ENCODE assay signal across 28 cellular contexts in genomic region chr9:87799503-87799902, GRCh38.
"Had no signal": no experiment of that assay in that cellular context is flagged by ENCODE, and none has a peak within 500 bp of the region (broad histone marks: within the 10 kb centered on the region; RNA-seq: fewer than 3 reads in every experiment).

No MANE protein-coding gene starts in this region.

- H2AFZ ChIP-seq: hepatocyte had no signal

- H3K36me3 Mint-ChIP-seq: naive thymus-derived CD4-positive, alpha-beta T cell; natural killer cell treated with Interleukin-12 subunit alpha and Interleukin-12 subunit beta and Interleukin-15 and Interleukin-18, amount 100 ng/mL, for 72 hours; stimulated activated effector memory CD8-positive, alpha-beta T cell treated with anti-CD3 and anti-CD28 coated beads, Interleukin-12 subunit alpha, Interleukin-12 subunit beta, amount 100 ng/mL, for 72 hours; type B pancreatic cell had no signal

- H3K36me3 ChIP-seq: left ventricle myocardium inferior, pancreas, prostate gland, suprapubic skin, thoracic aorta, tibial artery, uterus had no signal

- H3K9me3 ChIP-seq: left ventricle myocardium inferior, mucosa of descending colon, pancreas, prostate gland, suprapubic skin, thoracic aorta, tibial artery, uterus had no signal

- H3K4me1 Mint-ChIP-seq: stimulated activated effector memory CD8-positive, alpha-beta T cell treated with anti-CD3 and anti-CD28 coated beads, Interleukin-12 subunit alpha, Interleukin-12 subunit beta, amount 100 ng/mL, for 72 hours had no signal

- ATAC-seq: mucosa of descending colon; naive thymus-derived CD4-positive, alpha-beta T cell; natural killer cell treated with Interleukin-12 subunit alpha and Interleukin-12 subunit beta and Interleukin-15 and Interleukin-18, amount 100 ng/mL, for 72 hours; pancreas; right cardiac atrium; sciatic nerve; stimulated activated effector memory CD8-positive, alpha-beta T cell treated with anti-CD3 and anti-CD28 coated beads, Interleukin-12 subunit alpha, Interleukin-12 subunit beta, amount 100 ng/mL, for 72 hours had no signal

- H3K4me2 ChIP-seq: hepatocyte had no signal

- H3K9me3 Mint-ChIP-seq: natural killer cell treated with Interleukin-12 subunit alpha and Interleukin-12 subunit beta and Interleukin-15 and Interleukin-18, amount 100 ng/mL, for 72 hours; stimulated activated effector memory CD8-positive, alpha-beta T cell treated with anti-CD3 and anti-CD28 coated beads, Interleukin-12 subunit alpha, Interleukin-12 subunit beta, amount 100 ng/mL, for 72 hours; stimulated activated naive CD8-positive, alpha-beta T cell treated with anti-CD3 and anti-CD28 coated beads, Interleukin-15, Interleukin-2, amounts not matched to agents 100 ng/mL and 50 ng/mL, for 24 hours; type B pancreatic cell had no signal

- H3K79me2 ChIP-seq: hepatocyte had no signal

- H3K27ac Mint-ChIP-seq: natural killer cell treated with Interleukin-12 subunit alpha and Interleukin-12 subunit beta and Interleukin-15 and Interleukin-18, amount 100 ng/mL, for 72 hours; stimulated activated effector memory CD8-positive, alpha-beta T cell treated with anti-CD3 and anti-CD28 coated beads, Interleukin-12 subunit alpha, Interleukin-12 subunit beta, amount 100 ng/mL, for 72 hours; stimulated activated naive CD8-positive, alpha-beta T cell treated with anti-CD3 and anti-CD28 coated beads, Interleukin-15, Interleukin-2, amounts not matched to agents 100 ng/mL and 50 ng/mL, for 24 hours; type B pancreatic cell had no signal

- H3K27me3 ChIP-seq: hepatocyte, pancreas, uterus had no signal

- H3K4me1 ChIP-seq: pancreas, prostate gland, suprapubic skin, tibial artery, uterus had no signal

- H3K27me3 Mint-ChIP-seq: type B pancreatic cell had no signal

- H3K27ac ChIP-seq: left ventricle myocardium inferior, pancreas, prostate gland, skin epidermis, suprapubic skin, thoracic aorta, tibial artery, uterus had no signal

- H3K4me3 ChIP-seq: hepatocyte, left ventricle myocardium inferior, lung, mucosa of descending colon, pancreas, prostate gland, skin epidermis, suprapubic skin, thoracic aorta, tibial artery, uterus had no signal

- DNase-seq: islet precursor cell; left ventricle myocardium inferior; midbrain; mucosa of descending colon; naive thymus-derived CD4-positive, alpha-beta T cell; nucleus accumbens; pancreas; posterior cingulate gyrus; retina; right cardiac atrium; stimulated activated CD4-positive, alpha-beta T cell treated with anti-CD3 and anti-CD28 coated beads, Interleukin-12 subunit alpha, Interleukin-12 subunit beta, amount 100 ng/mL, for 4 hours; stimulated activated CD4-positive, alpha-beta T cell treated with anti-CD3 and anti-CD28 coated beads, Interleukin-15, amount 100 ng/mL, for 24 hours; stimulated activated CD4-positive, alpha-beta T cell treated with anti-CD3 and anti-CD28 coated beads, Interleukin-2, amount 100 ng/mL, for 24 hours; stimulated activated CD4-positive, alpha-beta T cell treated with anti-CD3 and anti-CD28 coated beads, Interleukin-4, amount 100 ng/mL, for 24 hours; stimulated activated naive CD4-positive, alpha-beta T cell; tibial artery; uterus had no signal

- H3K4me3 Mint-ChIP-seq: naive thymus-derived CD4-positive, alpha-beta T cell; natural killer cell treated with Interleukin-12 subunit alpha and Interleukin-12 subunit beta and Interleukin-15 and Interleukin-18, amount 100 ng/mL, for 72 hours; stimulated activated effector memory CD8-positive, alpha-beta T cell treated with anti-CD3 and anti-CD28 coated beads, Interleukin-12 subunit alpha, Interleukin-12 subunit beta, amount 100 ng/mL, for 72 hours; stimulated activated naive CD8-positive, alpha-beta T cell treated with anti-CD3 and anti-CD28 coated beads, Interleukin-15, Interleukin-2, amounts not matched to agents 100 ng/mL and 50 ng/mL, for 24 hours; type B pancreatic cell had no signal

- FAIRE-seq: pancreas had no signal
